17 cellular contexts compared by ENCODE assay signal in the genomic region with DNA sequence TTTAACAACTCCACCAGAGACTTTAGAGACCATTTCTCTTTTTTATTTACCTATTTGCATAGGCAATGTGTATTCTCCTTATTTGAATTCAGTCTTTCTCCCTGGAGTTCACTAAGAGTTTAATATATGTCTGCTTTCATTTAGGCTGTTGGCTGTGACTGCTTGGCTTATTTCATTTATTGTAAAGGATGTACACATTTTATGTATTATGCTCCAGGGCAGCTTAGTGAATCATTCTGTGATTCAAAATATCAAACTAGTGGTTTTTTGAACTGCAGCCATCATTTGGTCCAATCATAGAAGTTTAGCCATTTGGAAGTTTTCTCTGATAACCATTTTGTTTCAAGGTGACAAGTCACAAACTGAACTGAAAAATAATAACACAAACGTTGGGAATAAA.
DNase-seq lines count a peak whose midpoint lies in the region; ATAC-seq and TF ChIP-seq lines count a peak whose summit lies in the region.
"Had no signal": no experiment of that assay in that cellular context is flagged by ENCODE, and none has a peak within 500 bp of the region (broad histone marks: within the 10 kb centered on the region; RNA-seq: fewer than 3 reads in every experiment).

No MANE protein-coding gene starts in this region.

- DNase-seq in MCF 10A (ENCODE audit: unreplicated experiment) (peak; percentile 48), breast epithelium (ENCODE audit: low spot score in 2 of 2) (no peak), foreskin keratinocyte (peak; percentile 38 to 64), osteocyte (ENCODE audit: extremely low spot score, unreplicated experiment) (no peak), OCI-M2 (lab: John Stamatoyannopoulos, UW; ENCODE audit: unreplicated experiment) (no peak), EL (no peak), NCI-H146 treated with DMSO at 0.1 percent for 48 hours (lab: John Stamatoyannopoulos, UW; ENCODE audit: unreplicated experiment) (no peak)
- DNase-seq: 8988T; Calu3; CD4-positive, alpha-beta memory T cell; DMS79 treated with DMSO at 0.1 percent for 48 hours; HCEC 1CT had no signal

- H3K9ac ChIP-seq in SU-DHL-6 (ENCODE audit: low read length) = no peak overlapping the region
- H3K9ac ChIP-seq: BLaER1 had no signal

- H3K4me3 ChIP-seq in breast epithelium (no peak overlapping the region), SU-DHL-6 (ENCODE audit: insufficient read depth, low read length, poor library complexity, severe bottlenecking) (no peak overlapping the region)
- H3K4me3 ChIP-seq: BLaER1, GM23338 had no signal

- BruUV-seq in MCF 10A (replicated peaks; lab: Mats Ljungman, UMichigan) = no TSS peak

- H3K27ac ChIP-seq in breast epithelium (no peak overlapping the region), SU-DHL-6 (ENCODE audit: low read depth, low read length) (no peak overlapping the region), foreskin keratinocyte (no peak overlapping the region)
- H3K27ac ChIP-seq: BLaER1, HL-60 had no signal

- H3K4me2 ChIP-seq in SU-DHL-6 (ENCODE audit: low read depth, low read length, poor library complexity, severe bottlenecking) = peak overlapping the region; percentile 0
- H3K4me2 ChIP-seq: BLaER1, GM23338 had no signal

- H2AFZ ChIP-seq in SU-DHL-6 (ENCODE audit: low read depth, low read length, severe bottlenecking) = peak overlapping the region; percentile 7
- H2AFZ ChIP-seq: GM23338 had no signal

- H3K4me3 Mint-ChIP-seq in MCF 10A (ENCODE audit: unreplicated experiment) (no peak overlapping the region), osteocyte (ENCODE audit: unreplicated experiment) (no peak overlapping the region)
- H3K4me3 Mint-ChIP-seq: CD14-positive monocyte; CD4-positive, alpha-beta memory T cell; GM23338 had no signal

- H3K9me3 Mint-ChIP-seq in MCF 10A (ENCODE audit: unreplicated experiment) = peaks cover 22% of the 10 kb centered on the region
- peaks cover 37% of the 10 kb centered on the region for H3K9me3 Mint-ChIP-seq in osteocyte (ENCODE audit: unreplicated experiment)

- H3K27me3 ChIP-seq in breast epithelium (no peaks in the 10 kb centered on the region), SU-DHL-6 (ENCODE audit: low read length) (no peaks in the 10 kb centered on the region), foreskin keratinocyte (no peaks in the 10 kb centered on the region)
- H3K27me3 ChIP-seq: BLaER1 had no signal

- H3K9me3 ChIP-seq in breast epithelium (peaks cover 15 to 36% of the 10 kb centered on the region in 2 donors), SU-DHL-6 (ENCODE audit: insufficient read depth, low read length) (peaks cover 19% of the 10 kb centered on the region; the same call in 1 of the 2 replicates)

- peak; percentile 71 for ATAC-seq in foreskin keratinocyte
- ATAC-seq: GM23338 had no signal

- H3K79me2 ChIP-seq in SU-DHL-6 (ENCODE audit: insufficient read depth, low read length) = no peaks in the 10 kb centered on the region

- H3K27me3 Mint-ChIP-seq in MCF 10A (ENCODE audit: insufficient read depth, unreplicated experiment) (no peaks in the 10 kb centered on the region), osteocyte (ENCODE audit: unreplicated experiment) (peaks cover 10% of the 10 kb centered on the region)

- intact Hi-C loops in MCF 10A (cut with micrococcal nuclease) (no loop called here), breast epithelium (cut with DNase I; ENCODE audit: low total_unique reads) (no loop called here)

- CTCF ChIA-PET in MCF 10A (lab: Yijun Ruan, JAX) = interaction anchor here (0.7 kb wide), 1 partner anchor 61 kb away, joined by 3 read pairs; no protein-coding TSS in a partner anchor

- H3K27ac Mint-ChIP-seq in MCF 10A (ENCODE audit: low read depth, unreplicated experiment) (no peak overlapping the region), osteocyte (ENCODE audit: unreplicated experiment) (no peak overlapping the region)
- H3K27ac Mint-ChIP-seq: CD14-positive monocyte; CD4-positive, alpha-beta memory T cell; GM23338 had no signal

- H3K9me2 ChIP-seq in SU-DHL-6 (replicated peaks; ENCODE audit: insufficient read depth, low read length) = no peaks in the 10 kb centered on the region

- H3K4me1 ChIP-seq in breast epithelium (no peaks in the 10 kb centered on the region), foreskin keratinocyte (peaks cover 7% of the 10 kb centered on the region)
- H3K4me1 ChIP-seq: BLaER1 had no signal

- no peaks in the 10 kb centered on the region for H3F3A ChIP-seq in SU-DHL-6 (ENCODE audit: insufficient read depth)

- POLR2A ChIA-PET in MCF 10A (lab: Yijun Ruan, JAX) = interaction anchor here (0.9 to 1.9 kb wide), 7 partner anchors 8 to 1034 kb away, joined by 3 to 10 read pairs (median 4); no protein-coding TSS in a partner anchor

- H3K4me1 Mint-ChIP-seq in MCF 10A (ENCODE audit: insufficient read depth, unreplicated experiment) (peaks cover 8% of the 10 kb centered on the region), osteocyte (ENCODE audit: unreplicated experiment) (peaks cover 14% of the 10 kb centered on the region)
- H3K4me1 Mint-ChIP-seq: CD14-positive monocyte; CD4-positive, alpha-beta memory T cell had no signal

- TF ChIP-seq CTCF in MCF 10A (IDR thresholded peaks at IDR 0.05; ENCODE audit: unreplicated experiment) (no peak), breast epithelium (IDR thresholded peaks at IDR 0.05) (no peak), SU-DHL-6 (IDR thresholded peaks at IDR 0.05; ENCODE audit: insufficient read depth, low read length, poor library complexity, severe bottlenecking) (no peak), foreskin keratinocyte (conservative IDR thresholded peaks at IDR 0.05) (no peak), osteocyte (IDR thresholded peaks at IDR 0.05) (no peak)

- TF ChIP-seq POLR2A in breast epithelium (IDR thresholded peaks at IDR 0.05) = no peak

- H3K36me3 ChIP-seq in breast epithelium (no peaks in the 10 kb centered on the region), SU-DHL-6 (ENCODE audit: low read length) (peaks cover 15% of the 10 kb centered on the region)
- H3K36me3 ChIP-seq: BLaER1 had no signal

- no peaks in the 10 kb centered on the region for H4K20me1 ChIP-seq in SU-DHL-6 (ENCODE audit: low read depth, low read length)
- H4K20me1 ChIP-seq: BLaER1 had no signal

- H3K36me3 Mint-ChIP-seq in MCF 10A (ENCODE audit: insufficient read depth, unreplicated experiment) (no peaks in the 10 kb centered on the region), osteocyte (ENCODE audit: unreplicated experiment) (peaks cover 25% of the 10 kb centered on the region)

Comparison
In these comparisons a context has a peak if more than half of its experiments do, and no peak if none do; other contexts are left out.
1. DNase-seq: peak in MCF 10A (single experiment) and foreskin keratinocyte (2 of 2); none in breast epithelium (0 of 2), osteocyte (single experiment), OCI-M2 (single experiment), EL (single experiment) and NCI-H146 treated with DMSO at 0.1 percent for 48 hours (single experiment).